15 cellular contexts compared by ENCODE assay signal in the genomic region with DNA sequence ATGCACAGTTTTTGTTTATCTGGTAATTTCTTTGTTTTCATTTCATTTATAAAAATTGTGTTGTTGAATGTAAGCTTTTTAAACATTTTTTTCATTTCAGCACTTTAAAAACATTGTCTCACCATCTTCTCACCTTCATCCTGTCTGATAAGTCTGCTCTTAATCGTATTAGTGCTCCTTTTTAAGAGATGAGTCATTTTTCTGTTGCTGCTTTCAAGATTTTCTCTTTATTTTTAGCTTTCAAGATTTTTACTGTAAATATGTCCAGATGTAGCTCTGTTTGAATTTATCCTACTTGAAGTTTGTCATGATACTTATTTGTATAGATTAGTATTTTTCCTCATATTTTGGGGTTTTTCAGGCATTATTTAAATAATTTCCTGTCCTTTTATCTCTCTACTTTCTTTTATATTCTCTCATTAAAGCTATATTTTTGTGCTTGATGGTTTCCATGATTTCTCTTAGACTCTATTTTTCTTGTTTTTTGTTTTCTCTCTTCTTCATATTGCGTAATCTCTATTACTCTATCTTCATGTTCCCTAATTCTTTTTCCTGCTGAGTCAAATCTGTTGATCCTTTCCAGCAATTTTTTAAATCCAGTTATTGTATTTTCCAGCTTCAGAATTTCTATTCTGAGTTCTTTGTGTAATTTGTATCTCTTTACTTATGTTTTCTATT.
DNase-seq lines count a peak whose midpoint lies in the region; ATAC-seq and TF ChIP-seq lines count a peak whose summit lies in the region.
"Had no signal": no experiment of that assay in that cellular context is flagged by ENCODE, and none has a peak within 500 bp of the region (broad histone marks: within the 10 kb centered on the region; RNA-seq: fewer than 3 reads in every experiment).

No MANE protein-coding gene starts in this region.

- no peaks in the 10 kb centered on the region; the same call in 1 of the 2 replicates for H3K9me1 ChIP-seq in IMR-90 (ENCODE audit: insufficient read depth, low read length)

- no peak overlapping the region for H2BK15ac ChIP-seq in IMR-90 (ENCODE audit: low read depth, low read length)

- no peak for TF ChIP-seq POLR2A in IMR-90 (IDR thresholded peaks at IDR 0.05; ENCODE audit: low read depth, low read length)

- no peak overlapping the region for H2AFZ ChIP-seq in IMR-90 (replicated peaks; ENCODE audit: low read length, poor library complexity)
- H2AFZ ChIP-seq: GM23338 had no signal

- H2BK5ac ChIP-seq in IMR-90 (ENCODE audit: low read depth, low read length, poor library complexity, severe bottlenecking), result no peak overlapping the region

- no peak overlapping the region for H3K4me2 ChIP-seq in IMR-90 (ENCODE audit: low read depth, low read length)
- H3K4me2 ChIP-seq: GM23338 had no signal

- no peak overlapping the region for H4K91ac ChIP-seq in IMR-90 (ENCODE audit: insufficient read depth, low read depth, low read length)

- DNase-seq in A673 (ENCODE audit: low spot score) (peak; percentile 12), IMR-90 (no peak), fibroblast of mammary gland (ENCODE audit: low read depth) (peak; percentile 4), OCI-M1 (lab: John Stamatoyannopoulos, UW) (no peak), coronary artery (ENCODE audit: low spot score) (no peak), SW 1271 (lab: John Stamatoyannopoulos, UW) (no peak)
- DNase-seq: C1 segment of cervical spinal cord; Calu3; CD4-positive, alpha-beta T cell; DMS 273 treated with DMSO at 0.1 percent for 48 hours; DMS79; EL; H9 had no signal

- H3K9me3 ChIP-seq in A673 (ENCODE audit: low read depth, low read length, poor library complexity, severe bottlenecking), result peaks cover 5% of the 10 kb centered on the region
- no peaks in the 10 kb centered on the region for H3K9me3 ChIP-seq in IMR-90 (ENCODE audit: control insufficient read depth, insufficient read depth, low read length)

- WGBS in IMR-90 (ENCODE audit: extremely low coverage in 2 of 2, insufficient read length in 1 of 2), 2 experiments, result no CpG with 5 or more reads among the region's 2 CpGs

- CTCF ChIA-PET in A673 (lab: Charles Lee) (no interaction called here), IMR-90 (lab: Yijun Ruan, JAX) (no interaction called here)

- dilution Hi-C loops in IMR-90 (cut with HindIII; ENCODE audit: low sequenced_read_pairs, unreplicated experiment), result no loop called here

- H3K9ac ChIP-seq in IMR-90 (ENCODE audit: low read depth, low read length), result no peak overlapping the region

- in situ Hi-C loops in IMR-90 (cut with MboI; ENCODE audit: low sequenced_read_pairs), result no loop called here

- no peak for ATAC-seq in IMR-90 (ENCODE audit: low read depth)
- ATAC-seq in SK-N-SH treated with all-trans-retinoic acid at 6 μM for 48 hours, result peak; percentile 56; the same call in 2 of the 3 replicates

- no peak overlapping the region for H3K18ac ChIP-seq in IMR-90 (ENCODE audit: low read depth, low read length)

- TF ChIP-seq RAD21 in IMR-90 (IDR thresholded peaks at IDR 0.05; ENCODE audit: low read length), result no peak

- H4K8ac ChIP-seq in IMR-90 (ENCODE audit: low read depth in 2 of 2, low read length in 2 of 2), result no peak overlapping the region

- H2AK5ac ChIP-seq in IMR-90 (ENCODE audit: low read depth, low read length), result no peak overlapping the region

- H2AK9ac ChIP-seq in IMR-90 (replicated peaks; ENCODE audit: low read depth, low read length, poor library complexity), result no peak overlapping the region

- H2BK120ac ChIP-seq in IMR-90 (ENCODE audit: low read depth, low read length), result no peak overlapping the region

- H4K5ac ChIP-seq in IMR-90 (ENCODE audit: low read depth, low read length), result no peak overlapping the region

- no peak overlapping the region for H3K56ac ChIP-seq in IMR-90 (ENCODE audit: extremely low read depth, insufficient read depth, low read length)

- H3K23ac ChIP-seq in IMR-90 (ENCODE audit: low read depth, low read length), result no peak overlapping the region

- no peaks in the 10 kb centered on the region for H3K79me1 ChIP-seq in IMR-90 (ENCODE audit: low read depth in 1 of 2, low read length in 2 of 2)

- H3K36me3 ChIP-seq in A673 (ENCODE audit: insufficient read depth, low read length, poor library complexity, severe bottlenecking), result no peaks in the 10 kb centered on the region
- H3K36me3 ChIP-seq in IMR-90 (ENCODE audit: control insufficient read depth, insufficient read depth, low read length), result no peaks in the 10 kb centered on the region

- no peaks in the 10 kb centered on the region for H4K20me1 ChIP-seq in IMR-90 (ENCODE audit: insufficient read depth, low read length)

- H3K14ac ChIP-seq in IMR-90 (replicated peaks; ENCODE audit: low read depth, low read length), result no peak overlapping the region

- H3K4me3 ChIP-seq in A673 (ENCODE audit: low read depth, low read length, poor library complexity, severe bottlenecking) (no peak overlapping the region), IMR-90 (ENCODE audit: insufficient read depth, low read depth, low read length) (no peak overlapping the region), fibroblast of mammary gland (ENCODE audit: control insufficient read depth, low read depth, low read length) (no peak overlapping the region), coronary artery (no peak overlapping the region)
- H3K4me3 ChIP-seq: GM23338 had no signal

- H2BK20ac ChIP-seq in IMR-90 (ENCODE audit: low read depth, low read length), result no peak overlapping the region

- H3K4me1 ChIP-seq in A673 (ENCODE audit: insufficient read depth, low read length, poor library complexity, severe bottlenecking), result peaks cover 11% of the 10 kb centered on the region
- H3K4me1 ChIP-seq in IMR-90 (ENCODE audit: control insufficient read depth, insufficient read depth, low read length), result peaks cover 4% of the 10 kb centered on the region

- no peak overlapping the region for H3K4ac ChIP-seq in IMR-90 (ENCODE audit: low read depth, low read length)

- no TSS peak for BruUV-seq in A673 (replicated peaks; lab: Mats Ljungman, UMichigan)
- BruUV-seq in IMR-90 (replicated peaks; lab: Mats Ljungman, UMichigan), result no TSS peak

- TF ChIP-seq CTCF in A673 (conservative IDR thresholded peaks at IDR 0.05; ENCODE audit: low read depth, low read length) (no peak), IMR-90 (conservative IDR thresholded peaks at IDR 0.05; ENCODE audit: low read depth, low read length) (no peak), fibroblast of mammary gland (conservative IDR thresholded peaks at IDR 0.05; ENCODE audit: control insufficient read depth, insufficient read depth, low read depth, low read length) (no peak), coronary artery (IDR thresholded peaks at IDR 0.05) (no peak)

- H3K27me3 ChIP-seq in A673 (replicated peaks; ENCODE audit: insufficient read depth, low read depth, low read length, poor library complexity) (no peaks in the 10 kb centered on the region), IMR-90 (ENCODE audit: control insufficient read depth, insufficient read depth, low read length) (no peaks in the 10 kb centered on the region)

- intact Hi-C loops in A673 (cut with micrococcal nuclease; ENCODE audit: unreplicated experiment), result no loop called here
- intact Hi-C loops in IMR-90 (cut with micrococcal nuclease), result no loop called here

- POLR2A ChIA-PET in A673 (lab: Charles Lee; ENCODE audit: low non-redundant PET), result no interaction called here
- POLR2A ChIA-PET in IMR-90 (lab: Charles Lee; ENCODE audit: unreplicated experiment), result no interaction called here

- no peak overlapping the region for H3K27ac ChIP-seq in A673 (ENCODE audit: low read depth, low read length, poor library complexity, severe bottlenecking)
- H3K27ac ChIP-seq in IMR-90 (ENCODE audit: insufficient read depth, low read length), result no peak overlapping the region
- no peak overlapping the region for H3K27ac ChIP-seq in coronary artery

TF ChIP-seq in IMR-90, 13 proteins besides CTCF, POLR2A, EP300 and RAD21:
- TF ChIP-seq CHD1 (IDR thresholded peaks at IDR 0.05; ENCODE audit: low read depth, low read length) (no peak), NFE2L2 (IDR thresholded peaks at IDR 0.05; ENCODE audit: low read depth, low read length) (no peak), CEBPB (IDR thresholded peaks at IDR 0.05; ENCODE audit: low read depth, low read length) (peak; percentile 90)
TF ChIP-seq in IMR-90: peak in this region for 1.

TF ChIP-seq in SK-N-SH treated with all-trans-retinoic acid at 6 μM for 48 hours, 23 proteins besides CTCF, POLR2A, EP300 and RAD21 (continues in another document):
- TF ChIP-seq ISL1 (CRISPR knock-in tag; IDR thresholded peaks at IDR 0.05), result no peak
- TF ChIP-seq, protein P1, sequence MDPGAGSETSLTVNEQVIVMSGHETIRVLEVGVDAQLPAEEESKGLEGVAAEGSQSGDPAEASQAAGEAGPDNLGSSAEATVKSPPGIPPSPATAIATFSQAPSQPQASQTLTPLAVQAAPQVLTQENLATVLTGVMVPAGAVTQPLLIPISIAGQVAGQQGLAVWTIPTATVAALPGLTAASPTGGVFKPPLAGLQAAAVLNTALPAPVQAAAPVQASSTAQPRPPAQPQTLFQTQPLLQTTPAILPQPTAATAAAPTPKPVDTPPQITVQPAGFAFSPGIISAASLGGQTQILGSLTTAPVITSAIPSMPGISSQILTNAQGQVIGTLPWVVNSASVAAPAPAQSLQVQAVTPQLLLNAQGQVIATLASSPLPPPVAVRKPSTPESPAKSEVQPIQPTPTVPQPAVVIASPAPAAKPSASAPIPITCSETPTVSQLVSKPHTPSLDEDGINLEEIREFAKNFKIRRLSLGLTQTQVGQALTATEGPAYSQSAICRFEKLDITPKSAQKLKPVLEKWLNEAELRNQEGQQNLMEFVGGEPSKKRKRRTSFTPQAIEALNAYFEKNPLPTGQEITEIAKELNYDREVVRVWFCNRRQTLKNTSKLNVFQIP (CRISPR knock-in tag; IDR thresholded peaks at IDR 0.05; ENCODE audit: borderline replicate concordance, low read depth), result no peak
- TF ChIP-seq ARNTL (CRISPR knock-in tag; IDR thresholded peaks at IDR 0.05; ENCODE audit: borderline replicate concordance, low read depth), result no peak
- TF ChIP-seq GLIS3 (CRISPR knock-in tag; IDR thresholded peaks at IDR 0.05), result no peak
- TF ChIP-seq, protein P2, sequence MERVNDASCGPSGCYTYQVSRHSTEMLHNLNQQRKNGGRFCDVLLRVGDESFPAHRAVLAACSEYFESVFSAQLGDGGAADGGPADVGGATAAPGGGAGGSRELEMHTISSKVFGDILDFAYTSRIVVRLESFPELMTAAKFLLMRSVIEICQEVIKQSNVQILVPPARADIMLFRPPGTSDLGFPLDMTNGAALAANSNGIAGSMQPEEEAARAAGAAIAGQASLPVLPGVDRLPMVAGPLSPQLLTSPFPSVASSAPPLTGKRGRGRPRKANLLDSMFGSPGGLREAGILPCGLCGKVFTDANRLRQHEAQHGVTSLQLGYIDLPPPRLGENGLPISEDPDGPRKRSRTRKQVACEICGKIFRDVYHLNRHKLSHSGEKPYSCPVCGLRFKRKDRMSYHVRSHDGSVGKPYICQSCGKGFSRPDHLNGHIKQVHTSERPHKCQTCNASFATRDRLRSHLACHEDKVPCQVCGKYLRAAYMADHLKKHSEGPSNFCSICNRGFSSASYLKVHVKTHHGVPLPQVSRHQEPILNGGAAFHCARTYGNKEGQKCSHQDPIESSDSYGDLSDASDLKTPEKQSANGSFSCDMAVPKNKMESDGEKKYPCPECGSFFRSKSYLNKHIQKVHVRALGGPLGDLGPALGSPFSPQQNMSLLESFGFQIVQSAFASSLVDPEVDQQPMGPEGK (CRISPR knock-in tag; IDR thresholded peaks at IDR 0.05; ENCODE audit: borderline replicate concordance), result no peak
- TF ChIP-seq ZFP30 (CRISPR knock-in tag; IDR thresholded peaks at IDR 0.05), result no peak

Comparison
In these comparisons a context has a peak if more than half of its experiments do, and no peak if none do; other contexts are left out.
1. DNase-seq: peak in A673 (single experiment) and fibroblast of mammary gland (single experiment); none in IMR-90 (single experiment), OCI-M1 (single experiment), coronary artery (single experiment) and SW 1271 (0 of 2).